Comparison of ENCODE assay signal across 13 cellular contexts in the genomic region with DNA sequence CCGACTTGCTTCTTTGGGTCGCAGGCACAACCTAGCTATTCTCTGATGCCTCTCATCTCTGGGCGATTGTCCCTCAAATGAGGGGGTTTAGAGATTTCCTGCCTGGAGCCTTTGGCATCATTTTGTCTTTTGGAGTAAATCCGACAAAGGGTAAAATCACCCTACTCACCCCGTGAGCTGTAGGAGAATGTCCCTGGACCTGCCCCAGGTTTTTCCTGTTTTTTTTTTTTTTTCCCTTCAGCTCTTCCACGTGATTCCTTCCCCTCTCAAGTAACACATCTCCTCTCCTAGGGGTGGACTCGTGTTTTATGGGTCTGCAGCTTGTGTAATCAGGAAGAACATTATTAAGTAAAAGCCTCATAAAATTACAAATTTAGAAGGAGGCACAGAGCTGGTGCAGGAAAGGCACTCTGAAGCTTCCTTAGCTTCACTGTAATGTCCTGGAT.
DNase-seq lines count a peak whose midpoint lies in the region; ATAC-seq, FAIRE-seq and TF ChIP-seq lines count a peak whose summit lies in the region.
"Had no signal": no experiment of that assay in that cellular context is flagged by ENCODE, and none has a peak within 500 bp of the region (broad histone marks: within the 10 kb centered on the region; RNA-seq: fewer than 3 reads in every experiment).

No MANE protein-coding gene starts in this region.

- no peak overlapping the region for H2AFZ ChIP-seq in HepG2 (ENCODE audit: low read length)

- no TSS peak for BruUV-seq in HepG2 (replicated peaks; lab: Mats Ljungman, UMichigan)

- ATAC-seq in HepG2, result no peak
- no peak for ATAC-seq in right lobe of liver
- ATAC-seq in naive thymus-derived CD4-positive, alpha-beta T cell, result no peak
- ATAC-seq in GM18868 (IDR thresholded peaks at IDR 0.05; ENCODE audit: unreplicated experiment), result no peak
- ATAC-seq: effector memory CD8-positive, alpha-beta T cell had no signal

- DNase-seq in HepG2 (ENCODE audit: low spot score) (no peak), right lobe of liver (no peak), thyroid gland (no peak), mesenteric fat pad (ENCODE audit: low spot score) (no peak)
- no peak for DNase-seq in activated T-helper 1 cell treated with anti-CD3 and anti-CD28 coated beads, Interleukin-12 subunit alpha, Interleukin-12 subunit beta, Interleukin-2, Interleukin-4 antibody, amounts not matched to agents 30 ng/mL and 10 ng/mL and 1 ng/mL, durations not matched to agents 14 hours and 24 hours and 36 hours (ENCODE audit: low spot score)
- no peak for DNase-seq in naive thymus-derived CD4-positive, alpha-beta T cell
- DNase-seq in central memory CD4-positive, alpha-beta T cell, result no peak
- DNase-seq: NCI-H2171 treated with DMSO at 0.1 percent for 48 hours had no signal

- H3K36me3 Mint-ChIP-seq in activated T-helper 1 cell treated with anti-CD3 and anti-CD28 coated beads, Interleukin-12 subunit alpha, Interleukin-12 subunit beta, Interleukin-2, Interleukin-4 antibody, amounts not matched to agents 30 ng/mL and 10 ng/mL and 1 ng/mL, durations not matched to agents 14 hours and 24 hours and 36 hours (ENCODE audit: low read depth), result peaks cover 6% of the 10 kb centered on the region
- H3K36me3 Mint-ChIP-seq in naive thymus-derived CD4-positive, alpha-beta T cell, result peaks cover 0 to 9% (median 4%) of the 10 kb centered on the region in 5 donors

- no peaks in the 10 kb centered on the region for H3K9me3 Mint-ChIP-seq in activated T-helper 1 cell treated with anti-CD3 and anti-CD28 coated beads, Interleukin-12 subunit alpha, Interleukin-12 subunit beta, Interleukin-2, Interleukin-4 antibody, amounts not matched to agents 30 ng/mL and 10 ng/mL and 1 ng/mL, durations not matched to agents 14 hours and 24 hours and 36 hours
- no peaks in the 10 kb centered on the region for H3K9me3 Mint-ChIP-seq in naive thymus-derived CD4-positive, alpha-beta T cell
- H3K9me3 Mint-ChIP-seq: effector memory CD8-positive, alpha-beta T cell had no signal

- no peak for TF ChIP-seq RAD21 in HepG2 (CRISPR knock-in tag; IDR thresholded peaks at IDR 0.05)

- H3K27ac ChIP-seq in HepG2 (ENCODE audit: extremely low read length, insufficient read depth, low read length), result no peak overlapping the region
- H3K27ac ChIP-seq in right lobe of liver, result no peak overlapping the region
- no peak overlapping the region for H3K27ac ChIP-seq in naive thymus-derived CD4-positive, alpha-beta T cell (ENCODE audit: low read depth, low read length)
- H3K27ac ChIP-seq in thyroid gland, result no peak overlapping the region
- H3K27ac ChIP-seq: testis had no signal

- peaks cover 6% of the 10 kb centered on the region for H3K27me3 Mint-ChIP-seq in activated T-helper 1 cell treated with anti-CD3 and anti-CD28 coated beads, Interleukin-12 subunit alpha, Interleukin-12 subunit beta, Interleukin-2, Interleukin-4 antibody, amounts not matched to agents 30 ng/mL and 10 ng/mL and 1 ng/mL, durations not matched to agents 14 hours and 24 hours and 36 hours (ENCODE audit: insufficient read depth)
- peaks cover 0 to 24% (median 4%) of the 10 kb centered on the region in 5 donors for H3K27me3 Mint-ChIP-seq in naive thymus-derived CD4-positive, alpha-beta T cell

- CTCF ChIA-PET in HepG2 (lab: Yijun Ruan, JAX; ENCODE audit: low intra/inter-chr PET ratio, low total read pairs), result no interaction called here
- CTCF ChIA-PET in naive thymus-derived CD4-positive, alpha-beta T cell (lab: Charles Lee), result interaction anchor here (0.7 to 1.7 kb wide), 6 partner anchors 12 to 1237 kb away, joined by 3 to 4 read pairs (median 3); no protein-coding TSS in a partner anchor

- FAIRE-seq in HepG2 (lab: Jason Lieb, UNC), result no peak
- FAIRE-seq: GM12878 had no signal

- peaks cover under 1 to 5% of the 10 kb centered on the region in 2 experiments; a peak in 4 of 5 replicates for H3K36me3 ChIP-seq in HepG2 (replicated peaks in 1 of 2; ENCODE audit: control insufficient read depth in 1 of 2, insufficient read depth in 2 of 2, low read length in 2 of 2)
- peaks cover 0 to 2% (median under 1%) of the 10 kb centered on the region in 4 donors for H3K36me3 ChIP-seq in right lobe of liver
- H3K36me3 ChIP-seq in naive thymus-derived CD4-positive, alpha-beta T cell (ENCODE audit: control insufficient read depth in 2 of 3, insufficient read depth in 3 of 3, low read length in 3 of 3), result peaks cover 0 to 3% (median 1%) of the 10 kb centered on the region in 3 experiments
- H3K36me3 ChIP-seq in thyroid gland, result peaks cover under 1 to 2% of the 10 kb centered on the region in 2 donors

- H3K4me1 Mint-ChIP-seq in activated T-helper 1 cell treated with anti-CD3 and anti-CD28 coated beads, Interleukin-12 subunit alpha, Interleukin-12 subunit beta, Interleukin-2, Interleukin-4 antibody, amounts not matched to agents 30 ng/mL and 10 ng/mL and 1 ng/mL, durations not matched to agents 14 hours and 24 hours and 36 hours (ENCODE audit: low read depth), result peaks cover 28% of the 10 kb centered on the region
- H3K4me1 Mint-ChIP-seq in naive thymus-derived CD4-positive, alpha-beta T cell, result peaks cover 21 to 38% (median 34%) of the 10 kb centered on the region in 7 donors

- H3K27me3 ChIP-seq in HepG2 (ENCODE audit: control insufficient read depth in 1 of 2, insufficient read depth in 2 of 2, low read length in 2 of 2), result peaks cover 0 to 12% of the 10 kb centered on the region in 2 experiments; a peak in 2 of 5 replicates
- no peaks in the 10 kb centered on the region for H3K27me3 ChIP-seq in right lobe of liver
- no peaks in the 10 kb centered on the region for H3K27me3 ChIP-seq in naive thymus-derived CD4-positive, alpha-beta T cell (ENCODE audit: control insufficient read depth in 2 of 2, insufficient read depth in 2 of 2, low read length in 2 of 2)
- no peaks in the 10 kb centered on the region for H3K27me3 ChIP-seq in thyroid gland
- H3K27me3 ChIP-seq: BLaER1 treated with 17β-estradiol and CSF1 and Interleukin-3, amounts not matched to agents 10 nM and 100 nM; testis had no signal

- H3K4me2 ChIP-seq in HepG2 (ENCODE audit: low read depth, low read length), result peak overlapping the region; percentile 89; the same call in 1 of the 2 replicates

- H3K4me3 Mint-ChIP-seq in activated T-helper 1 cell treated with anti-CD3 and anti-CD28 coated beads, Interleukin-12 subunit alpha, Interleukin-12 subunit beta, Interleukin-2, Interleukin-4 antibody, amounts not matched to agents 30 ng/mL and 10 ng/mL and 1 ng/mL, durations not matched to agents 14 hours and 24 hours and 36 hours, result peak overlapping the region; percentile 24
- peak overlapping the region; percentile 17 to 95 (median 92) for H3K4me3 Mint-ChIP-seq in naive thymus-derived CD4-positive, alpha-beta T cell

- H3K9me3 ChIP-seq in HepG2 (ENCODE audit: low read length), result no peaks in the 10 kb centered on the region
- no peaks in the 10 kb centered on the region for H3K9me3 ChIP-seq in right lobe of liver
- H3K9me3 ChIP-seq in naive thymus-derived CD4-positive, alpha-beta T cell (ENCODE audit: control insufficient read depth in 2 of 3, low read length in 3 of 3), result no peaks in the 10 kb centered on the region
- no peaks in the 10 kb centered on the region for H3K9me3 ChIP-seq in thyroid gland
- H3K9me3 ChIP-seq: BLaER1 treated with 17β-estradiol and CSF1 and Interleukin-3, amounts not matched to agents 10 nM and 100 nM; testis had no signal

- TF ChIP-seq EP300 in HepG2 (IDR thresholded peaks at IDR 0.05; ENCODE audit: low read depth in 2 of 2, low read length in 2 of 2) (no peak), HepG2 (CRISPR knock-in tag; IDR thresholded peaks at IDR 0.05; ENCODE audit: borderline replicate concordance) (no peak)

- H3K4me1 ChIP-seq in HepG2 (ENCODE audit: insufficient read depth, low read length), result peaks cover 14% of the 10 kb centered on the region
- H3K4me1 ChIP-seq in right lobe of liver, result peaks cover 0 to 9% (median 3%) of the 10 kb centered on the region in 4 donors
- H3K4me1 ChIP-seq in naive thymus-derived CD4-positive, alpha-beta T cell (ENCODE audit: control insufficient read depth in 2 of 2, insufficient read depth in 2 of 2, low read length in 2 of 2), result peaks cover 19 to 32% of the 10 kb centered on the region in 2 donors
- peaks cover 8 to 23% of the 10 kb centered on the region in 2 donors for H3K4me1 ChIP-seq in thyroid gland

- WGBS in HepG2 (ENCODE audit: low lambda C conversion rate), result 37% methylated on average over 6 of the region's 7 CpGs
- 29% methylated on average over 3 of the region's 7 CpGs for WGBS in right lobe of liver (ENCODE audit: insufficient coverage, low coverage, low lambda C conversion rate, missing lambda C conversion rate)
- 52 to 60% methylated on average over 7 of the region's 7 CpGs for WGBS in thyroid gland, 2 donors

- TF ChIP-seq POLR2A in HepG2 (IDR thresholded peaks at IDR 0.05; ENCODE audit: insufficient read depth in 1 of 2, low read depth in 2 of 2, low read length in 2 of 2) (no peak), right lobe of liver (IDR thresholded peaks at IDR 0.05) (no peak), thyroid gland (IDR thresholded peaks at IDR 0.05) (no peak)

- no peak overlapping the region for H3K4me3 ChIP-seq in HepG2 (replicated peaks in 1 of 3; ENCODE audit: insufficient read depth in 1 of 3, low read depth in 2 of 3, low read length in 3 of 3)
- H3K4me3 ChIP-seq in right lobe of liver, result no peak overlapping the region
- no peak overlapping the region for H3K4me3 ChIP-seq in naive thymus-derived CD4-positive, alpha-beta T cell (ENCODE audit: low read length)
- H3K4me3 ChIP-seq in thyroid gland (replicated peaks in 1 of 3), result no peak overlapping the region
- H3K4me3 ChIP-seq: GM12878, testis had no signal

- in situ Hi-C loops in HepG2 (cut with HindIII; ENCODE audit: extremely low pct_ligation_motif_present, low pct_unique_long_range_greater_than_20kb), result no loop called here

- POLR2A ChIA-PET in HepG2 (lab: Yijun Ruan, JAX), result interaction anchor here (0.8 to 3.2 kb wide), 2 partner anchors 10 to 27 kb away, joined by 5 to 24 read pairs; no protein-coding TSS in a partner anchor
- POLR2A ChIA-PET in naive thymus-derived CD4-positive, alpha-beta T cell (lab: Charles Lee), result interaction anchor here (1.1 kb wide), 1 partner anchor 27 kb away, joined by 3 read pairs; no protein-coding TSS in a partner anchor

- H4K20me1 ChIP-seq in HepG2 (ENCODE audit: insufficient read depth, low read length), result peaks cover 16% of the 10 kb centered on the region

- TF ChIP-seq CTCF in HepG2 (CRISPR knock-in tag; IDR thresholded peaks at IDR 0.05) (no peak), right lobe of liver (IDR thresholded peaks at IDR 0.05) (no peak), thyroid gland (IDR thresholded peaks at IDR 0.05) (no peak)

- H3K9ac ChIP-seq in HepG2 (ENCODE audit: insufficient read depth, low read depth, low read length), result no peak overlapping the region

- peaks cover 23% of the 10 kb centered on the region for H3K79me2 ChIP-seq in HepG2 (ENCODE audit: insufficient read depth, low read length)

- intact Hi-C loops in HepG2 (cut with micrococcal nuclease; ENCODE audit: unreplicated experiment) (loop anchor here (1.0 to 10.0 kb wide), 2 partner anchors 69 to 128 kb away; no protein-coding TSS in a partner anchor), right lobe of liver (cut with DNase I) (no loop called here), thyroid gland (cut with DNase I) (loop anchor here (10.0 kb wide), 1 partner anchor 211 kb away; no protein-coding TSS in a partner anchor)
- intact Hi-C loops in activated T-helper 1 cell treated with anti-CD3 and anti-CD28 coated beads, Interleukin-12 subunit alpha, Interleukin-12 subunit beta, Interleukin-2, Interleukin-4 antibody, amounts not matched to agents 30 ng/mL and 10 ng/mL and 1 ng/mL, durations not matched to agents 14 hours and 24 hours and 36 hours (cut with micrococcal nuclease), result loop anchor here (1.0 to 10.0 kb wide), 5 partner anchors 129 to 1459 kb away; a partner anchor contains a TSS
- intact Hi-C loops in naive thymus-derived CD4-positive, alpha-beta T cell (cut with micrococcal nuclease), result loop anchor here (1.0 to 10.0 kb wide), 10 partner anchors 129 to 1889 kb away; a partner anchor contains a TSS

- H3K27ac Mint-ChIP-seq in activated T-helper 1 cell treated with anti-CD3 and anti-CD28 coated beads, Interleukin-12 subunit alpha, Interleukin-12 subunit beta, Interleukin-2, Interleukin-4 antibody, amounts not matched to agents 30 ng/mL and 10 ng/mL and 1 ng/mL, durations not matched to agents 14 hours and 24 hours and 36 hours, result no peak overlapping the region
- peak overlapping the region in 2 of 9 donors; percentile 50 to 90 for H3K27ac Mint-ChIP-seq in naive thymus-derived CD4-positive, alpha-beta T cell

Comparison
In these comparisons a context has a peak if more than half of its experiments do, and no peak if none do; other contexts are left out.
1. intact Hi-C loops: an anchor here in HepG2 (1.0 to 10.0 kb wide), activated T-helper 1 cell treated with anti-CD3 and anti-CD28 coated beads, Interleukin-12 subunit alpha, Interleukin-12 subunit beta, Interleukin-2, Interleukin-4 antibody, amounts not matched to agents 30 ng/mL and 10 ng/mL and 1 ng/mL, durations not matched to agents 14 hours and 24 hours and 36 hours (1.0 to 10.0 kb wide), naive thymus-derived CD4-positive, alpha-beta T cell (1.0 to 10.0 kb wide) and thyroid gland (10.0 kb wide); none called in right lobe of liver.